Comparison of ENCODE assay signal across 27 cellular contexts in the genomic region with DNA sequence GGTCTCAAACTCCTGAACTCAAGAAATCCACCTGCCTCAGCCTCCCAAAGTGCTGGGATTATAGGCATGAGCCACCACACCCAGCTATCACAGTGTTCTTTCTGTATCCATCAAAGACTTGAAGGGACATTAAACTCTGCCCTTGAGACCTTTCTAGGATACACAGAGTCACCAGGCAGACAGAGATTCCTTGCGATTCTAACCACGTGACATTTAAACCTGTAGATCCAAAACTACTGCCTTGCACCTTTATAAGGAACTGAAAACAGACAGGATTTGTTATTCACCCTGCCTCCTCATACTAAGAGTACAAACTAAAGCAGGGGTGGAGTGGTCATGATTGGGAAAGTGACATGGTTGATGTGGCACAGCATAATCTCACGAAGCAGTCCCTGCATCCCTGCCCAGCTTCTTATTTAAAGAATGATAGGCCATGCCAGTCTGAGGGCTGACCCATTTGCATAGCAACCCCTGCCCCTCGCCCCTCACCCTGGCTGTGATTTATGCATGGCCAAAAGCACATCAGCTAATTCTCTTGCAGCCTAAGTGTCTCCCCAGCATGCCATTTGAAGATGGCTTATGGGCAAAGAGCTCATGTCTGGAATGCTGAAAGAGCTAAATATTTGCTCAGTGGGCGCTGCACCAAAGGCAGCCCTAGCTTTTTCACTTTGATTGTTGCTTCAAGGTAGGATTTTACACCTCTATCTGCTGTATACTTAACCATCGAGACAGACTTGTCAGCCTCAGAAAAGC. TPM values are rescaled to one million over a fixed set of nuclear protein-coding genes. Genes with fewer than 3 reads are reported as not detected.
A peak's percentile ranks its signal among the peaks of the same experiment; 100 is the strongest.
DNase-seq lines count a peak whose midpoint lies in the region; ATAC-seq, FAIRE-seq and TF ChIP-seq lines count a peak whose summit lies in the region.
"Had no signal": no experiment of that assay in that cellular context is flagged by ENCODE, and none has a peak within 500 bp of the region (broad histone marks: within the 10 kb centered on the region; RNA-seq: fewer than 3 reads in every experiment).

No MANE protein-coding gene starts in this region.

- H3K9me3 ChIP-seq in HepG2 (ENCODE audit: low read length) (0 out of 2 replicates have a peak, but pooled peaks cover under 1% of the 10 kb centered on the region), right lobe of liver (no peaks in the 10 kb centered on the region), lower lobe of right lung (no peaks in the 10 kb centered on the region), gastrocnemius medialis (no peaks in the 10 kb centered on the region), WERI-Rb-1 (ENCODE audit: severe bottlenecking) (peaks cover 3% of the 10 kb centered on the region)
- H3K9me3 ChIP-seq: SK-N-SH had no signal

- H4K20me1 ChIP-seq in HepG2 (ENCODE audit: insufficient read depth, low read length) = no peaks in the 10 kb centered on the region

- WGBS in HepG2 (ENCODE audit: low lambda C conversion rate) = 0% methylated on average over 4 of the region's 6 CpGs
- WGBS in right lobe of liver (ENCODE audit: insufficient coverage, low coverage, low lambda C conversion rate, missing lambda C conversion rate) = 41% methylated on average over 5 of the region's 6 CpGs

- ATAC-seq in HepG2 (no peak), right lobe of liver (no peak), lower lobe of right lung (no peak), gastrocnemius medialis (peak; percentile 38 to 58), HG02938 (IDR thresholded peaks at IDR 0.05; ENCODE audit: unreplicated experiment) (no peak)
- ATAC-seq: CD8-positive, alpha-beta T cell had no signal

- H3K4me3 ChIP-seq in HepG2 (replicated peaks in 1 of 3; ENCODE audit: insufficient read depth in 1 of 3, low read depth in 2 of 3, low read length in 3 of 3) (no peak overlapping the region), right lobe of liver (no peak overlapping the region), lower lobe of right lung (no peak overlapping the region), gastrocnemius medialis (no peak overlapping the region), WERI-Rb-1 (ENCODE audit: low read depth, low read length) (no peak overlapping the region)

- TF ChIP-seq RAD21 in HepG2 (CRISPR knock-in tag; IDR thresholded peaks at IDR 0.05) = no peak

- intact Hi-C loops in HepG2 (cut with micrococcal nuclease; ENCODE audit: unreplicated experiment) (no loop called here), right lobe of liver (cut with DNase I) (no loop called here), lower lobe of right lung (cut with DNase I) (no loop called here), gastrocnemius medialis (cut with DNase I; ENCODE audit: low total_unique reads) (loop anchor here (1.0 kb wide), 1 partner anchor 17 kb away; no protein-coding TSS in a partner anchor)

- H3K27ac ChIP-seq in HepG2 (ENCODE audit: extremely low read length, insufficient read depth, low read length) (no peak overlapping the region), right lobe of liver (no peak overlapping the region), lower lobe of right lung (peak overlapping the region; percentile 13), gastrocnemius medialis (peak overlapping the region; percentile 86 to 93 (median 90)), WERI-Rb-1 (no peak overlapping the region)
- H3K27ac ChIP-seq: RWPE1 had no signal

- H3K79me2 ChIP-seq in HepG2 (ENCODE audit: insufficient read depth, low read length) = no peaks in the 10 kb centered on the region

- H3K36me3 ChIP-seq in HepG2 (replicated peaks in 1 of 2; ENCODE audit: control insufficient read depth in 1 of 2, insufficient read depth in 2 of 2, low read length in 2 of 2) = no peaks in the 10 kb centered on the region
- no peaks in the 10 kb centered on the region for H3K36me3 ChIP-seq in right lobe of liver
- no peaks in the 10 kb centered on the region for H3K36me3 ChIP-seq in lower lobe of right lung
- no peaks in the 10 kb centered on the region for H3K36me3 ChIP-seq in gastrocnemius medialis
- no peaks in the 10 kb centered on the region for H3K36me3 ChIP-seq in WERI-Rb-1

- H3K27me3 ChIP-seq in HepG2 (ENCODE audit: control insufficient read depth in 1 of 2, insufficient read depth in 2 of 2, low read length in 2 of 2) = peaks cover 0 to 9% of the 10 kb centered on the region in 2 experiments; a peak in 2 of 5 replicates
- H3K27me3 ChIP-seq in right lobe of liver = no peaks in the 10 kb centered on the region
- no peaks in the 10 kb centered on the region for H3K27me3 ChIP-seq in lower lobe of right lung (ENCODE audit: low read depth)
- H3K27me3 ChIP-seq in gastrocnemius medialis = no peaks in the 10 kb centered on the region
- H3K27me3 ChIP-seq in WERI-Rb-1 (ENCODE audit: insufficient read depth, low read depth, severe bottlenecking) = no peaks in the 10 kb centered on the region

- no peak for TF ChIP-seq EP300 in HepG2 (IDR thresholded peaks at IDR 0.05; ENCODE audit: low read depth in 2 of 2, low read length in 2 of 2)
- no peak for TF ChIP-seq EP300 in HepG2 (CRISPR knock-in tag; IDR thresholded peaks at IDR 0.05; ENCODE audit: borderline replicate concordance)

- TF ChIP-seq CTCF in HepG2 (CRISPR knock-in tag; IDR thresholded peaks at IDR 0.05) (no peak), right lobe of liver (IDR thresholded peaks at IDR 0.05) (no peak), lower lobe of right lung (IDR thresholded peaks at IDR 0.05) (no peak), gastrocnemius medialis (IDR thresholded peaks at IDR 0.05 in 4 of 5, conservative IDR thresholded peaks at IDR 0.05 in 1 of 5) (no peak), WERI-Rb-1 (IDR thresholded peaks at IDR 0.05; ENCODE audit: low read depth, low read length) (no peak)

- POLR2A ChIA-PET in HepG2 (lab: Yijun Ruan, JAX) = no interaction called here

- in situ Hi-C loops in HepG2 (cut with HindIII; ENCODE audit: extremely low pct_ligation_motif_present, low pct_unique_long_range_greater_than_20kb) (no loop called here), gastrocnemius medialis (cut with MboI; ENCODE audit: low sequenced_read_pairs in 4 of 4) (no loop called here)

- no peaks in the 10 kb centered on the region for H3K4me1 ChIP-seq in HepG2 (ENCODE audit: insufficient read depth, low read length)
- no peaks in the 10 kb centered on the region for H3K4me1 ChIP-seq in right lobe of liver
- H3K4me1 ChIP-seq in lower lobe of right lung = no peaks in the 10 kb centered on the region
- H3K4me1 ChIP-seq in gastrocnemius medialis = peaks cover 23 to 36% of the 10 kb centered on the region in 2 donors

- H3K9ac ChIP-seq in HepG2 (ENCODE audit: insufficient read depth, low read depth, low read length) = no peak overlapping the region
- H3K9ac ChIP-seq: SK-N-SH had no signal

- no peak overlapping the region for H3K4me2 ChIP-seq in HepG2 (ENCODE audit: low read depth, low read length)
- H3K4me2 ChIP-seq: SK-N-SH had no signal

- no peak overlapping the region for H2AFZ ChIP-seq in HepG2 (ENCODE audit: low read length)

- no peak for FAIRE-seq in HepG2 (lab: Jason Lieb, UNC)
- FAIRE-seq: GM12892 had no signal

- no peak for TF ChIP-seq POLR2A in HepG2 (IDR thresholded peaks at IDR 0.05; ENCODE audit: insufficient read depth in 1 of 2, low read depth in 2 of 2, low read length in 2 of 2)
- TF ChIP-seq POLR2A in right lobe of liver (IDR thresholded peaks at IDR 0.05) = no peak
- no peak for TF ChIP-seq POLR2A in gastrocnemius medialis (IDR thresholded peaks at IDR 0.05)

- CTCF ChIA-PET in HepG2 (lab: Yijun Ruan, JAX; ENCODE audit: low intra/inter-chr PET ratio, low total read pairs) = no interaction called here

- DNase-seq in HepG2 (ENCODE audit: low spot score) = no peak
- DNase-seq in right lobe of liver = no peak
- DNase-seq in lower lobe of right lung = no peak
- DNase-seq in gastrocnemius medialis = no peak
- no peak for DNase-seq in COLO829 (ENCODE audit: low spot score)
- DNase-seq in WERI-Rb-1 = no peak
- no peak for DNase-seq in foreskin melanocyte
- DNase-seq: AML-193; C1 segment of cervical spinal cord; Calu3; CD8-positive, alpha-beta T cell; DMS153; GOT3; NCI-H1092 treated with DMSO at 0.1 percent for 48 hours; NCI-H146; NCI-H2029; NCI-H2227 treated with DMSO at 0.1 percent for 48 hours; NCI-H510A treated with DMSO at 0.1 percent for 48 hours; NCI-H748 treated with DMSO at 0.1 percent for 48 hours; SHP77 treated with DMSO at 0.1 percent for 48 hours; SK-N-SH had no signal

- no TSS peak for BruUV-seq in HepG2 (replicated peaks; lab: Mats Ljungman, UMichigan)

TF ChIP-seq in HepG2, 621 proteins besides CTCF, POLR2A, EP300 and RAD21:
- TF ChIP-seq RAD51 (IDR thresholded peaks at IDR 0.05; ENCODE audit: borderline replicate concordance) (peak; percentile 51; the same call in 1 of the 2 replicates), POLR2G (IDR thresholded peaks at IDR 0.05; ENCODE audit: low read depth, low read length) (no peak)

RNA-seq across cellular contexts. Expression of gene MYBPC1, which starts 43.2 kb away (rescaled TPM):
- total RNA-seq in HepG2 (2016; rRNA removed; fragmentation: Illumina TruSeq; extraction: Trizol) (0.31 and 0.44 TPM in 2 replicates), right lobe of liver (1 to 10 TPM in 2 of 6 experiments, under 1 TPM in 3, not detected in 1; 0.07 to 6.3 (median 0.66) TPM), lower lobe of right lung (not detected), gastrocnemius medialis (1,000 to 10,000 TPM; 2,958 to 5,874 (median 4,932) TPM)
- not detected in 2 replicates for total RNA-seq in HepG2 (2016; cell fraction: cytosol; rRNA removed; fragmentation: Illumina TruSeq; extraction: Trizol; ENCODE audit: low read depth)
- 0.24 and 0.28 TPM in 2 replicates for total RNA-seq in HepG2 (2016; cell fraction: insoluble cytoplasmic fraction; rRNA removed; fragmentation: Illumina TruSeq; extraction: Trizol)
- 0.15 and 0.28 TPM in 2 replicates for total RNA-seq in HepG2 (2016; cell fraction: membrane; rRNA removed; fragmentation: Illumina TruSeq; extraction: Trizol)
- 0.31 and 0.34 TPM in 2 replicates for total RNA-seq in HepG2 (2016; cell fraction: nucleus; rRNA removed; fragmentation: Illumina TruSeq; extraction: Trizol)
- polyA plus RNA-seq in HepG2 (2011; rRNA removed) = 0.34 and 0.53 TPM in 2 replicates
- polyA plus RNA-seq in HepG2 (2011; cell fraction: cytosol; rRNA removed) = 0.19 and 0.23 TPM in 2 replicates
- 0.16 and 0.21 TPM in 2 replicates for polyA plus RNA-seq in HepG2 (2011; cell fraction: nucleus; rRNA removed)
- 0.15 and 0.30 TPM in 2 replicates for polyA plus RNA-seq in HepG2 (2012)
- polyA plus RNA-seq in HepG2 (2016; cell fraction: cytosol; fragmentation: Illumina TruSeq; extraction: Trizol; ENCODE audit: low read depth) = 0.08 and 0.12 TPM in 2 replicates
- 0.50 and 0.66 TPM in 2 replicates for polyA plus RNA-seq in HepG2 (2016; cell fraction: insoluble cytoplasmic fraction; fragmentation: Illumina TruSeq; extraction: Trizol; ENCODE audit: low read depth)
- 0.13 and 0.16 TPM in 2 replicates for polyA plus RNA-seq in HepG2 (2016; cell fraction: membrane; fragmentation: Illumina TruSeq; extraction: Trizol; ENCODE audit: low read depth)
- polyA plus RNA-seq in HepG2 (2016; cell fraction: nucleus; fragmentation: Illumina TruSeq; extraction: Trizol; ENCODE audit: insufficient read depth, low read depth) = 0.40 and 0.91 TPM in 2 replicates
- 0.22 TPM in 1 of 2 replicates, not detected in the other for polyA minus RNA-seq in HepG2 (2011; rRNA and poly(A)+ RNA removed; ENCODE audit: low replicate concordance)
- 0.69 TPM in 1 of 2 replicates, not detected in the other for polyA minus RNA-seq in HepG2 (2011; cell fraction: cytosol; rRNA and poly(A)+ RNA removed)
- 0.39 and 0.62 TPM in 2 replicates for polyA minus RNA-seq in HepG2 (2011; cell fraction: nucleus; rRNA and poly(A)+ RNA removed)
- total RNA-seq: A172; Calu3; CD8-positive, alpha-beta T cell; G401 had no signal
- polyA plus RNA-seq: AG04450, SK-N-SH had no signal

Comparison
In these comparisons a context has a peak if more than half of its experiments do, and no peak if none do; other contexts are left out.
1. ATAC-seq: peak in gastrocnemius medialis (2 of 2); none in HepG2 (single experiment), right lobe of liver (0 of 4), lower lobe of right lung (0 of 2) and HG02938 (single experiment).
2. H3K27ac ChIP-seq: peak in lower lobe of right lung (single experiment) and gastrocnemius medialis (4 of 4); none in HepG2 (single experiment), right lobe of liver (0 of 3) and WERI-Rb-1 (single experiment).
3. RNA of gene MYBPC1, which starts 43.2 kb away (total RNA-seq): 2,958 to 5,874 TPM in gastrocnemius medialis; 0.07 to 6.3 TPM in right lobe of liver, 0.15 to 0.44 TPM in HepG2 and not detected in lower lobe of right lung (single experiment); every median in the first group is over 100 times any median in the second.